Comparison of ENCODE assay signal across 1 cellular context in the genomic region with DNA sequence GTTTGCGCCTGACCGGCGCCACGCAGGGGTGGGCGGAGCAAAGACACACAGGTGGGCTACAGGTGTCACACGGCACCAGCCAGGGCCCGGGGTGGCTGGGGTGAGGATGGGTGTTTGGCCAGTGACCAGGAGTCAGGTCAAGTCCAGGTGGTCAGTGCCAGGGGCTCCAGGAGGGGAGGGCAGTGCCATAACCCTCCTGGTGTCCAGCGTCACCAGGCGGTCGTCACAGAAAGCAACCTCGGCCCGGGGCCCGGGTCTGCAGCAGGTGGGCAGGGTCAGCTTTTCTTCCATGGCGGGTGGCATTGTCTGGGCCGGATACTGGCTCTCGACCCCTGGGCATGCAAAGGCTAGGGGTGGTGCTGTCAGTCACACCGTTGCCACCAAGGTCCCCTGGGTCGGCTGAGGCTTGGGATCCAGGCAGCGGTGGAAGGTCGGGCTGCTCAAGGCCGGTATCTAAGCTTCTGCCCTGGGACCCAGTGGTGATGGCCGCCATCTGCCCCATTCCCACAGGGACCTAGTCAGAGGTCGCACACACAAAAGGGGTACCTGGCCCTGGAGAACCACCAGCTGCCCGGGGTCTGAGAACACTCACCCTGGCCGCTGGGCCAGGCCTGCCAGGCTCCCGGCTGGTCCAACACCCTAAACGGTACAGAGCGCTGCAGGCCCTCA.
TF ChIP-seq lines count a peak whose summit lies in the region.

No MANE protein-coding gene starts in this region.

TF ChIP-seq in IMR-90, 13 proteins besides CTCF, POLR2A, EP300 and RAD21:
- TF ChIP-seq RFX5 (IDR thresholded peaks at IDR 0.05; ENCODE audit: low read depth, low read length) (no peak), NFE2L2 (IDR thresholded peaks at IDR 0.05; ENCODE audit: low read depth, low read length) (no peak), ELK1 (IDR thresholded peaks at IDR 0.05; ENCODE audit: borderline replicate concordance, low read depth, low read length) (no peak), RCOR1 (IDR thresholded peaks at IDR 0.05; ENCODE audit: insufficient replicate concordance, low read length) (no peak), BHLHE40 (IDR thresholded peaks at IDR 0.05; ENCODE audit: low read depth, low read length) (no peak), MAFK (IDR thresholded peaks at IDR 0.05; ENCODE audit: low read depth, low read length) (no peak), CHD1 (IDR thresholded peaks at IDR 0.05; ENCODE audit: low read depth, low read length) (no peak), FOS (IDR thresholded peaks at IDR 0.05; ENCODE audit: low read depth, low read length) (no peak)
